Comparison of ENCODE assay signal across 8 cellular contexts in the genomic region with DNA sequence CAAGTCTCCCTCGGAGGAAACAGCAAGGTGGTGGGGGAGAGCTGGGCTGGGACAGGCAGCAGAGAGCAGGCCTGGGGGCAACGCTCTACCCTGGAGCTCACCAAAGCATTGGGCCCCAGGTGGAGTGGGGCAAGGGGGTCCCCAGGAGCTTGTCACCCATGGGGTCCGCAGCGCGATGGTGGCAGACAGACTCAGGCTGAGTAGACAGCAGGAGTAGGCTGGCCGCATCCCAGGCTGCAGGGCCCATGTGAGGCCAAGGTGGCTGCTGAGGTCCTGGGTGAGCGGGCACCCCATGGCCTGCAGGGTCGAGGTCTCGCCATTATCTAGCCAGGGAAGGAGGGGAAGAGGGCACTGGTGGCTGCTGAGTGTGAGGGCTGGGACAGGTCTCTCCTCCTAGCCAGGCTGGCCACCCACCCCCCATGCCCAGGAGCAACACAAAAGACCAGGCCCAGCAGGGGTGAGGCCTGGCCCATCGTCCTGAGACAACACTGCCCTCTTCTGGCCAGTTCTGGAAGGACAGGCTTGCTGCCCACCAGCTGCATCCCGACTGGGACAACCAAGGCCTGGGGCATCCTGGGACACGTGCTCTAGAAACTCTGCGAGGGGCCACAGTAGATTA. TPM values are rescaled to one million over a fixed set of nuclear protein-coding genes. Genes with fewer than 3 reads are reported as not detected.
DNase-seq lines count a peak whose midpoint lies in the region; ATAC-seq, FAIRE-seq and TF ChIP-seq lines count a peak whose summit lies in the region.

No MANE protein-coding gene starts in this region.

- H3K4me1 Mint-ChIP-seq in endodermal cell = peaks cover 2% of the 10 kb centered on the region

- peak overlapping the region; percentile 66; the same call in 1 of the 2 replicates for H3K9ac ChIP-seq in BLaER1
- no peak overlapping the region for H3K9ac ChIP-seq in endodermal cell (ENCODE audit: extremely low read depth, low read length, poor library complexity, severe bottlenecking)

- TF ChIP-seq CTCF in endodermal cell (conservative IDR thresholded peaks at IDR 0.05) = peak; percentile 96

- no peak overlapping the region for H3K4me3 Mint-ChIP-seq in endodermal cell

- FAIRE-seq in H54 (lab: Jason Lieb, UNC) = no peak

- peak overlapping the region; percentile 85 for H3K4me2 ChIP-seq in BLaER1

- no peaks in the 10 kb centered on the region for H3K36me3 Mint-ChIP-seq in endodermal cell (ENCODE audit: low read depth)

- H3K9me3 Mint-ChIP-seq in endodermal cell = no peaks in the 10 kb centered on the region

- H3K27me3 ChIP-seq in BLaER1 (no peaks in the 10 kb centered on the region), endodermal cell (ENCODE audit: control insufficient read depth, insufficient read depth, low read length, poor library complexity, severe bottlenecking) (no peaks in the 10 kb centered on the region)

- ATAC-seq in GM21367 (IDR thresholded peaks at IDR 0.05; ENCODE audit: unreplicated experiment) = no peak

- H3K9me3 ChIP-seq in BLaER1 = no peaks in the 10 kb centered on the region
- no peaks in the 10 kb centered on the region for H3K9me3 ChIP-seq in endodermal cell (ENCODE audit: control insufficient read depth, low read length)

- H3K4me1 ChIP-seq in BLaER1 (peaks cover 51% of the 10 kb centered on the region), endodermal cell (ENCODE audit: control insufficient read depth, insufficient read depth, low read length) (peaks cover 5% of the 10 kb centered on the region)

- H3K27ac ChIP-seq in BLaER1 = peak overlapping the region; percentile 72
- no peak overlapping the region for H3K27ac ChIP-seq in endodermal cell (ENCODE audit: low read depth, low read length)

- no peak overlapping the region for H3K27ac Mint-ChIP-seq in endodermal cell

- peak; percentile 92 for DNase-seq in H54 (ENCODE audit: insufficient read length, low spot score)
- peak; percentile 67 for DNase-seq in NOMO-1 treated with DMSO at 0.1 percent for 48 hours (lab: John Stamatoyannopoulos, UW; ENCODE audit: unreplicated experiment)
- DNase-seq in activated CD8-positive, alpha-beta memory T cell treated with anti-CD3 and anti-CD28 coated beads for 24 hours = peak; percentile 93
- peak; percentile 97 for DNase-seq in endodermal cell
- DNase-seq in mucosa of gallbladder (ENCODE audit: low spot score) = peak; percentile 72
- DNase-seq in stimulated activated CD8-positive, alpha-beta memory T cell treated with anti-CD3 and anti-CD28 coated beads, Interleukin-7, amount 100 ng/mL, for 48 hours (ENCODE audit: extremely low read depth in 1 of 2, low read depth in 1 of 2) = peak; percentile 40 to 51

- TF ChIP-seq POLR2A in H54 (IDR thresholded peaks at IDR 0.05; ENCODE audit: low read depth, low read length) = no peak

- H3K36me3 ChIP-seq in BLaER1 (no peaks in the 10 kb centered on the region; the same call in 1 of the 2 replicates), endodermal cell (ENCODE audit: control insufficient read depth, insufficient read depth, low read length) (no peaks in the 10 kb centered on the region)

- H3K4me3 ChIP-seq in BLaER1 (no peak overlapping the region), endodermal cell (ENCODE audit: low read length) (no peak overlapping the region)

- no peaks in the 10 kb centered on the region for H3K27me3 Mint-ChIP-seq in endodermal cell (ENCODE audit: insufficient read depth)

- WGBS in endodermal cell (ENCODE audit: insufficient coverage in 1 of 2, insufficient read length in 1 of 2), 2 experiments = 64 to 73% methylated on average over 6 to 13 of the region's 13 CpGs

- no peaks in the 10 kb centered on the region for H4K20me1 ChIP-seq in BLaER1

RNA-seq across cellular contexts. Expression of gene CEBPG, which starts 33.1 kb away (rescaled TPM):
- total RNA-seq in endodermal cell = 10 to 100 TPM; 31.9 to 33.8 TPM
- 31.9 TPM for polyA plus RNA-seq in endodermal cell (2013, experiment 1 of 2)
- 27.5 TPM for polyA plus RNA-seq in endodermal cell (2013, experiment 2 of 2)
- total RNA-seq in mucosa of gallbladder = 18.0 TPM

Comparison
In these comparisons a context has a peak if more than half of its experiments do, and no peak if none do; other contexts are left out.
1. DNase-seq: peak in every context shown above with its lines; median percentile 97 in endodermal cell; 93 in activated CD8-positive, alpha-beta memory T cell treated with anti-CD3 and anti-CD28 coated beads for 24 hours; 92 in H54; 72 in mucosa of gallbladder; 67 in NOMO-1 treated with DMSO at 0.1 percent for 48 hours; 46 in stimulated activated CD8-positive, alpha-beta memory T cell treated with anti-CD3 and anti-CD28 coated beads, Interleukin-7, amount 100 ng/mL, for 48 hours.